ENCODE assay signal across 8 cellular contexts in genomic region chr11:65226103-65226442, GRCh38. TPM values are rescaled to one million over a fixed set of nuclear protein-coding genes. Genes with fewer than 3 reads are reported as not detected.
A peak's percentile ranks its signal among the peaks of the same experiment; 100 is the strongest.
DNase-seq lines count a peak whose midpoint lies in the region; ATAC-seq and TF ChIP-seq lines count a peak whose summit lies in the region.

No MANE protein-coding gene starts in this region.

- H3K9me3 ChIP-seq in breast epithelium, result no peaks in the 10 kb centered on the region

- peaks cover 8 to 12% of the 10 kb centered on the region in 2 donors for H3K27me3 Mint-ChIP-seq in natural killer cell treated with Interleukin-12 subunit alpha and Interleukin-12 subunit beta and Interleukin-15 and Interleukin-18, amount 100 ng/mL, for 72 hours
- peaks cover 7 to 11% of the 10 kb centered on the region in 2 donors for H3K27me3 Mint-ChIP-seq in natural killer cell (ENCODE audit: low read depth in 2 of 2)
- peaks cover 3% of the 10 kb centered on the region for H3K27me3 Mint-ChIP-seq in mesothelial cell of epicardium (ENCODE audit: low read depth)

- H3K4me1 ChIP-seq in breast epithelium, result peaks cover 0 to 8% of the 10 kb centered on the region in 2 donors

- H3K4me3 Mint-ChIP-seq in natural killer cell treated with Interleukin-12 subunit alpha and Interleukin-12 subunit beta and Interleukin-15 and Interleukin-18, amount 100 ng/mL, for 72 hours, result peak overlapping the region; percentile 34
- H3K4me3 Mint-ChIP-seq in natural killer cell (no peak overlapping the region), mesothelial cell of epicardium (peak overlapping the region; percentile 76)

- no peaks in the 10 kb centered on the region for H3K36me3 Mint-ChIP-seq in natural killer cell treated with Interleukin-12 subunit alpha and Interleukin-12 subunit beta and Interleukin-15 and Interleukin-18, amount 100 ng/mL, for 72 hours
- H3K36me3 Mint-ChIP-seq in natural killer cell (no peaks in the 10 kb centered on the region), mesothelial cell of epicardium (peaks cover 10% of the 10 kb centered on the region)

- no peaks in the 10 kb centered on the region for H3K36me3 ChIP-seq in breast epithelium

- H3K4me1 Mint-ChIP-seq in natural killer cell treated with Interleukin-12 subunit alpha and Interleukin-12 subunit beta and Interleukin-15 and Interleukin-18, amount 100 ng/mL, for 72 hours (ENCODE audit: low read depth in 2 of 2), result peaks cover 4 to 12% of the 10 kb centered on the region in 2 donors
- H3K4me1 Mint-ChIP-seq in natural killer cell (no peaks in the 10 kb centered on the region), mesothelial cell of epicardium (peaks cover 16% of the 10 kb centered on the region)

- H3K9me3 Mint-ChIP-seq in natural killer cell treated with Interleukin-12 subunit alpha and Interleukin-12 subunit beta and Interleukin-15 and Interleukin-18, amount 100 ng/mL, for 72 hours, result no peaks in the 10 kb centered on the region
- H3K9me3 Mint-ChIP-seq in natural killer cell (no peaks in the 10 kb centered on the region), mesothelial cell of epicardium (peaks cover 5% of the 10 kb centered on the region)

- TF ChIP-seq CTCF in natural killer cell (IDR thresholded peaks at IDR 0.05), result no peak
- TF ChIP-seq CTCF in breast epithelium (IDR thresholded peaks at IDR 0.05), result no peak
- TF ChIP-seq CTCF in mesothelial cell of epicardium (IDR thresholded peaks at IDR 0.05; ENCODE audit: unreplicated experiment), result no peak

- H3K27ac ChIP-seq in breast epithelium, result peak overlapping the region; percentile 77 to 88

- no peak overlapping the region for H3K27ac Mint-ChIP-seq in natural killer cell treated with Interleukin-12 subunit alpha and Interleukin-12 subunit beta and Interleukin-15 and Interleukin-18, amount 100 ng/mL, for 72 hours
- H3K27ac Mint-ChIP-seq in natural killer cell, result no peak overlapping the region
- no peak overlapping the region for H3K27ac Mint-ChIP-seq in mesothelial cell of epicardium

- peak overlapping the region; percentile 43 to 66 (median 49) for H3K4me3 ChIP-seq in breast epithelium

- no peak for DNase-seq in natural killer cell treated with Interleukin-12 subunit alpha and Interleukin-12 subunit beta and Interleukin-15 and Interleukin-18, amount 100 ng/mL, for 72 hours (ENCODE audit: low spot score)
- no peak for DNase-seq in natural killer cell
- no peak for DNase-seq in breast epithelium (ENCODE audit: low spot score in 2 of 2)
- no peak for DNase-seq in mesothelial cell of epicardium (ENCODE audit: low spot score in 2 of 2, unreplicated experiment in 2 of 2)
- DNase-seq in globus pallidus (ENCODE audit: low spot score), result no peak
- DNase-seq in retina, result no peak

- ATAC-seq in natural killer cell treated with Interleukin-12 subunit alpha and Interleukin-12 subunit beta and Interleukin-15 and Interleukin-18, amount 100 ng/mL, for 72 hours, result no peak
- no peak for ATAC-seq in natural killer cell
- ATAC-seq in GM19395 (IDR thresholded peaks at IDR 0.05; ENCODE audit: unreplicated experiment), result no peak
- ATAC-seq in HG02678 (IDR thresholded peaks at IDR 0.05; ENCODE audit: unreplicated experiment), result no peak

- no peaks in the 10 kb centered on the region for H3K27me3 ChIP-seq in breast epithelium

- no peak for TF ChIP-seq POLR2A in breast epithelium (IDR thresholded peaks at IDR 0.05)

- intact Hi-C loops in natural killer cell (cut with micrococcal nuclease) (no loop called here), breast epithelium (cut with DNase I; ENCODE audit: low total_unique reads) (no loop called here)

RNA-seq across cellular contexts. Expression of gene POLA2, which starts 35.7 kb away (rescaled TPM):
- total RNA-seq in natural killer cell treated with Interleukin-12 subunit alpha and Interleukin-12 subunit beta and Interleukin-15 and Interleukin-18, amount 100 ng/mL, for 72 hours, result 10 to 100 TPM; 56.8 to 80.9 TPM
- total RNA-seq in natural killer cell (10 to 100 TPM; 21.2 to 24.2 (median 22.7) TPM), breast epithelium (10 to 100 TPM in 2 of 3 donors, 1 to 10 TPM in 1; 6.4 to 17.9 (median 13.8) TPM), mesothelial cell of epicardium (14.1 to 16.1 TPM (median 14.6 TPM) in 3 replicates)

RNA-seq across cellular contexts. Expression of gene CAPN1, which starts 44.3 kb away (rescaled TPM):
- total RNA-seq in natural killer cell treated with Interleukin-12 subunit alpha and Interleukin-12 subunit beta and Interleukin-15 and Interleukin-18, amount 100 ng/mL, for 72 hours, result 100 to 1,000 TPM; 141 to 146 TPM
- total RNA-seq in natural killer cell (100 to 1,000 TPM; 211 to 256 (median 229) TPM), breast epithelium (100 to 1,000 TPM; 112 to 167 (median 140) TPM), mesothelial cell of epicardium (176 to 196 TPM (median 192 TPM) in 3 replicates)

RNA-seq across cellular contexts. Expression of gene SPDYC, which starts 56.0 kb away (rescaled TPM):
- total RNA-seq in natural killer cell treated with Interleukin-12 subunit alpha and Interleukin-12 subunit beta and Interleukin-15 and Interleukin-18, amount 100 ng/mL, for 72 hours, result not detected
- total RNA-seq in natural killer cell (not detected), breast epithelium (not detected), mesothelial cell of epicardium (not detected in 3 replicates)
